Comparison of ENCODE assay signal across 8 cellular contexts in the genomic region with DNA sequence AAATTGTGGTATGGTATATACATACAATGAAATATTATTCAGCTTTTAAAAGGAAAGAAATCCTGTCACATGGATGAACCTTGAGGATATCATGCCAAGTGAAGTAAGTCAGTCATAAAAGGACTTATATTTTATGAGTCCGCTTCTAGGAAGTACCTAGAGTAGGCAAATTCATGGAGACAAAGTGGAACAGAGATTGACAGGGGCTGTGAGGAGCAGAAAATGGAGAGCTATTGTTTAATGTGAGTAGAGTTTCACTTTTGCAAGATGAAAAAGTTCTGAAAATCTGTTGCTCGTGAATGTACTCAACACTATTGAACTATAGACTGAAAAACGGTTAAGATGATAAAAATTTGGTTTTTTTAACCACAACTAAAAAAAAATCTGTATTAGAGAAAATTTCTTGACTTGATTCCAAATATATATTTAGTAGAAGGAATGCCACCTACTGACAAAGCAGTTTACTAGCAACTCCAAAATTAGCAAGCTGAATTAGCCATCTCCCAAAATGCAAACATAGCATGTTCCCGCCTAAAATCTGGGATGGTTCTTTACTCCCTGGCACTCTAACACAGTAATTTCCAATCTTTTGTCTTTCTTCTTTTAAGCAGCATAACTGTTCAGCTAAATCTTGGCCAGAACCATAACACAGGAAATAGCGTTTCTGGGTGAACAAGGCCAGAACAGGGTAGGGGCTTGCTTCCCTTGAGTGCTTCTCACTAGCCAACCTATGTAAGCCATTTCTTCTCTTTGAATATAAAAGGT. TPM values are rescaled to one million over a fixed set of nuclear protein-coding genes. Genes with fewer than 3 reads are reported as not detected.
DNase-seq lines count a peak whose midpoint lies in the region; ATAC-seq and TF ChIP-seq lines count a peak whose summit lies in the region.

No MANE protein-coding gene starts in this region.

- no peak for TF ChIP-seq CTCF in Panc1 (IDR thresholded peaks at IDR 0.05)

- BruUV-seq in Panc1 (replicated peaks; lab: Mats Ljungman, UMichigan): TSS peak; percentile 76

- H3K4me3 ChIP-seq in Panc1 (ENCODE audit: low read depth in 2 of 2, low read length in 2 of 2): peak overlapping the region; percentile 89 to 93
- H3K4me3 ChIP-seq in rectal smooth muscle tissue (ENCODE audit: low read length): peak overlapping the region; percentile 89

- TF ChIP-seq POLR2A in erythroblast (IDR thresholded peaks at IDR 0.05; ENCODE audit: low read length): no peak

- POLR2A ChIA-PET in Panc1 (lab: Charles Lee): interaction anchor here (0.6 kb wide), 1 partner anchor 160 kb away, joined by 4 read pairs; no protein-coding TSS in a partner anchor

- H3K36me3 ChIP-seq in Panc1 (ENCODE audit: control insufficient read depth, insufficient read depth, low read length): peaks cover 3% of the 10 kb centered on the region
- peaks cover 9% of the 10 kb centered on the region for H3K36me3 ChIP-seq in rectal smooth muscle tissue (ENCODE audit: control insufficient read depth, insufficient read depth, low read length)

- H3K4me1 ChIP-seq in Panc1 (ENCODE audit: control insufficient read depth, insufficient read depth, low read length): peaks cover 3% of the 10 kb centered on the region; the same call in 1 of the 2 replicates
- H3K4me1 ChIP-seq in rectal smooth muscle tissue (ENCODE audit: control insufficient read depth, insufficient read depth, low read length): peaks cover 9% of the 10 kb centered on the region

- DNase-seq in DMS79 treated with DMSO at 0.1 percent for 48 hours (lab: John Stamatoyannopoulos, UW): peak; percentile 3
- no peak for DNase-seq in DMS79 (lab: John Stamatoyannopoulos, UW)
- DNase-seq in Panc1 (ENCODE audit: low read depth, low spot score): no peak
- peak; percentile 27 to 55 for DNase-seq in erythroblast (lab: John Stamatoyannopoulos, UW)
- DNase-seq in DMS 273 (lab: John Stamatoyannopoulos, UW; ENCODE audit: unreplicated experiment): no peak
- DNase-seq in hepatic stellate cell (ENCODE audit: low spot score): no peak

- CTCF ChIA-PET in Panc1 (lab: Charles Lee): no interaction called here

- ATAC-seq in Panc1 (no peak), HG03469 (IDR thresholded peaks at IDR 0.05; ENCODE audit: unreplicated experiment) (no peak)

- H3K27ac ChIP-seq in Panc1 (ENCODE audit: low read length): peak overlapping the region; percentile 100
- H3K27ac ChIP-seq in rectal smooth muscle tissue (ENCODE audit: low read depth, low read length): no peak overlapping the region

- in situ Hi-C loops in Panc1 (cut with HindIII; ENCODE audit: low pct_unique_long_range_greater_than_20kb, low sequenced_read_pairs): no loop called here

- H3K9me3 ChIP-seq in Panc1 (ENCODE audit: control insufficient read depth, insufficient read depth, low read depth, low read length): no peaks in the 10 kb centered on the region

- H3K27me3 ChIP-seq in Panc1 (ENCODE audit: control insufficient read depth, insufficient read depth, low read length) (no peaks in the 10 kb centered on the region), rectal smooth muscle tissue (ENCODE audit: control insufficient read depth, insufficient read depth, low read length) (no peaks in the 10 kb centered on the region)

- H3K9ac ChIP-seq in rectal smooth muscle tissue (ENCODE audit: low read length): peak overlapping the region; percentile 32

- intact Hi-C loops in Panc1 (cut with micrococcal nuclease; ENCODE audit: unreplicated experiment): no loop called here

RNA-seq across cellular contexts. Expression of a gene that starts 1.5 kb away (rescaled TPM):
- total RNA-seq in Panc1 (2021; ENCODE audit: unreplicated experiment): 82.8 TPM
- 124 TPM for polyA plus RNA-seq in Panc1 (2012; ENCODE audit: insufficient read length)

RNA-seq across cellular contexts. Expression of a gene that starts 2.2 kb away (rescaled TPM):
- total RNA-seq in Panc1 (2021; ENCODE audit: unreplicated experiment): 26.1 TPM
- 16.0 TPM for polyA plus RNA-seq in Panc1 (2012; ENCODE audit: insufficient read length)

RNA-seq across cellular contexts. Expression of a gene that starts 30.0 kb away (rescaled TPM):
- 20.5 TPM for total RNA-seq in Panc1 (2021; ENCODE audit: unreplicated experiment)
- polyA plus RNA-seq in Panc1 (2012; ENCODE audit: insufficient read length): 25.8 TPM

RNA-seq across cellular contexts. Expression of a gene that starts 45.2 kb away (rescaled TPM):
- 36.3 TPM for total RNA-seq in Panc1 (2021; ENCODE audit: unreplicated experiment)
- polyA plus RNA-seq in Panc1 (2012; ENCODE audit: insufficient read length): 32.0 TPM

RNA-seq across cellular contexts. Expression of a gene that starts 46.0 kb away (rescaled TPM):
- 23.8 TPM for total RNA-seq in Panc1 (2021; ENCODE audit: unreplicated experiment)
- 20.9 TPM for polyA plus RNA-seq in Panc1 (2012; ENCODE audit: insufficient read length)

Comparison
In these comparisons a context has a peak if more than half of its experiments do, and no peak if none do; other contexts are left out.
1. DNase-seq: peak in DMS79 treated with DMSO at 0.1 percent for 48 hours (single experiment) and erythroblast (2 of 2); none in DMS79 (single experiment), Panc1 (single experiment), DMS 273 (single experiment) and hepatic stellate cell (single experiment).